ENCODE assay signal across 10 cellular contexts in the genomic region with DNA sequence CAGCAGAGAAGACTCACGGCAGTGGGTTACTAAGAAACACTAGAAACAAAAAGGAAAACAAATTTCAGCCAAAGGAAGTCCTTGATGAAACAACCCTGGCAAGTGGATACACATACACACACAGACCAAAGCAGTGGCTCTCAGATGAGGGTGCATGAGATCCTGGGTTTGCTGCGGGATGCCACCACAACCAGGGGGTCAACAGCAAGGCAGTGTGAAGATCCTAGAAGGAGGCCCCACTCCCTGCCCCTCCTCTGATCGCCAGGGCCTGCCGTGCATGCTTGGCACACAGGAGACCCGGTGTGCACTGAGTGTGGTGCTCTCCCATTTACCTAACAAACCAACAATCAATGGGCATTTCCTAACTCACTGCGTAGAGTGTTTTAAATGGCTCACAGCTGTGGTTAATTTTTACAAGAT.
DNase-seq lines count a peak whose midpoint lies in the region; ATAC-seq and TF ChIP-seq lines count a peak whose summit lies in the region.
"Had no signal": no experiment of that assay in that cellular context is flagged by ENCODE, and none has a peak within 500 bp of the region (broad histone marks: within the 10 kb centered on the region; RNA-seq: fewer than 3 reads in every experiment).

No MANE protein-coding gene starts in this region.

- H3K9me3 ChIP-seq in CD8-positive, alpha-beta memory T cell (ENCODE audit: low read length): no peaks in the 10 kb centered on the region
- no peaks in the 10 kb centered on the region for H3K9me3 ChIP-seq in psoas muscle
- H3K9me3 ChIP-seq: HAP-1 had no signal

- H3K4me3 ChIP-seq in CD8-positive, alpha-beta memory T cell (ENCODE audit: low read length): no peak overlapping the region
- H3K4me3 ChIP-seq in fibroblast of the aortic adventitia (ENCODE audit: low read depth, low read length) (no peak overlapping the region), psoas muscle (no peak overlapping the region)
- H3K4me3 ChIP-seq: HAP-1 had no signal

- no peaks in the 10 kb centered on the region for H3K36me3 ChIP-seq in CD8-positive, alpha-beta memory T cell (ENCODE audit: insufficient read depth, low read length)
- peaks cover 0 to 34% of the 10 kb centered on the region in 2 donors for H3K36me3 ChIP-seq in psoas muscle (ENCODE audit: insufficient read depth in 1 of 2, low read depth in 1 of 2)
- H3K36me3 ChIP-seq: HAP-1 had no signal

- TF ChIP-seq CTCF in fibroblast of the aortic adventitia (IDR thresholded peaks at IDR 0.05; ENCODE audit: insufficient read depth, low read length): no peak
- TF ChIP-seq CTCF in psoas muscle (IDR thresholded peaks at IDR 0.05): no peak

- WGBS in psoas muscle, 3 donors: 50 to 59% (median 55%) methylated on average over 6 of the region's 6 CpGs

- peaks cover 93% of the 10 kb centered on the region for H3K4me1 ChIP-seq in CD8-positive, alpha-beta memory T cell (ENCODE audit: insufficient read depth, low read length)
- H3K4me1 ChIP-seq in psoas muscle: peaks cover 67% of the 10 kb centered on the region
- H3K4me1 ChIP-seq: HAP-1 had no signal

- CTCF ChIA-PET in CD8-positive, alpha-beta memory T cell (lab: Charles Lee): interaction anchor here (0.5 to 2.2 kb wide), 2 partner anchors 48 to 89 kb away, joined by 3 to 6 read pairs; no protein-coding TSS in a partner anchor

- H3K4me1 Mint-ChIP-seq in CD8-positive, alpha-beta memory T cell: peaks cover 13 to 65% (median 14%) of the 10 kb centered on the region in 3 donors
- H3K4me1 Mint-ChIP-seq in activated T-helper 1 cell treated with anti-CD3 and anti-CD28 coated beads, Interleukin-12 subunit alpha, Interleukin-12 subunit beta, Interleukin-2, Interleukin-4 antibody, amounts not matched to agents 30 ng/mL and 10 ng/mL and 1 ng/mL, durations not matched to agents 14 hours and 24 hours and 36 hours (ENCODE audit: low read depth): peaks cover 44% of the 10 kb centered on the region

- intact Hi-C loops in activated T-helper 1 cell treated with anti-CD3 and anti-CD28 coated beads, Interleukin-12 subunit alpha, Interleukin-12 subunit beta, Interleukin-2, Interleukin-4 antibody, amounts not matched to agents 30 ng/mL and 10 ng/mL and 1 ng/mL, durations not matched to agents 14 hours and 24 hours and 36 hours (cut with micrococcal nuclease): no loop called here
- intact Hi-C loops in psoas muscle (cut with DNase I): no loop called here

- POLR2A ChIA-PET in CD8-positive, alpha-beta memory T cell (lab: Charles Lee): no interaction called here

- H3K27ac ChIP-seq in CD8-positive, alpha-beta memory T cell (ENCODE audit: low read depth, low read length): peak overlapping the region; percentile 48
- no peak overlapping the region for H3K27ac ChIP-seq in psoas muscle

- DNase-seq in CD8-positive, alpha-beta memory T cell: peak in 2 of 5 donors; percentile 46 to 49
- no peak for DNase-seq in activated T-helper 1 cell treated with anti-CD3 and anti-CD28 coated beads, Interleukin-12 subunit alpha, Interleukin-12 subunit beta, Interleukin-2, Interleukin-4 antibody, amounts not matched to agents 30 ng/mL and 10 ng/mL and 1 ng/mL, durations not matched to agents 14 hours and 24 hours and 36 hours (ENCODE audit: low spot score)
- peak; percentile 48 for DNase-seq in fibroblast of the aortic adventitia (ENCODE audit: low read depth)
- no peak for DNase-seq in psoas muscle
- DNase-seq: NCI-H1092 treated with DMSO at 0.1 percent for 48 hours had no signal

- H3K27ac Mint-ChIP-seq in CD8-positive, alpha-beta memory T cell: peak overlapping the region; percentile 84 to 99 (median 92)
- peak overlapping the region; percentile 69 for H3K27ac Mint-ChIP-seq in activated T-helper 1 cell treated with anti-CD3 and anti-CD28 coated beads, Interleukin-12 subunit alpha, Interleukin-12 subunit beta, Interleukin-2, Interleukin-4 antibody, amounts not matched to agents 30 ng/mL and 10 ng/mL and 1 ng/mL, durations not matched to agents 14 hours and 24 hours and 36 hours

- ATAC-seq in psoas muscle (peak in 3 of 4 donors; percentile 7 to 25 (median 14)), GM21737 (IDR thresholded peaks at IDR 0.05; ENCODE audit: unreplicated experiment) (no peak), GM19463 (IDR thresholded peaks at IDR 0.05; ENCODE audit: unreplicated experiment) (no peak), HG03354 (IDR thresholded peaks at IDR 0.05; ENCODE audit: poor library complexity, severe bottlenecking, unreplicated experiment) (no peak), GM18909 (IDR thresholded peaks at IDR 0.05; ENCODE audit: poor library complexity, unreplicated experiment) (no peak)

- H3K4me3 Mint-ChIP-seq in CD8-positive, alpha-beta memory T cell: peak overlapping the region; percentile 12 to 81 (median 40)
- H3K4me3 Mint-ChIP-seq in activated T-helper 1 cell treated with anti-CD3 and anti-CD28 coated beads, Interleukin-12 subunit alpha, Interleukin-12 subunit beta, Interleukin-2, Interleukin-4 antibody, amounts not matched to agents 30 ng/mL and 10 ng/mL and 1 ng/mL, durations not matched to agents 14 hours and 24 hours and 36 hours: no peak overlapping the region

- H3K27me3 Mint-ChIP-seq in CD8-positive, alpha-beta memory T cell: peaks cover 0 to 1% of the 10 kb centered on the region in 2 donors
- no peaks in the 10 kb centered on the region for H3K27me3 Mint-ChIP-seq in activated T-helper 1 cell treated with anti-CD3 and anti-CD28 coated beads, Interleukin-12 subunit alpha, Interleukin-12 subunit beta, Interleukin-2, Interleukin-4 antibody, amounts not matched to agents 30 ng/mL and 10 ng/mL and 1 ng/mL, durations not matched to agents 14 hours and 24 hours and 36 hours (ENCODE audit: insufficient read depth)

- no peaks in the 10 kb centered on the region for H3K27me3 ChIP-seq in CD8-positive, alpha-beta memory T cell (ENCODE audit: insufficient read depth, low read length, poor library complexity, severe bottlenecking)
- no peaks in the 10 kb centered on the region for H3K27me3 ChIP-seq in psoas muscle (ENCODE audit: insufficient read depth in 3 of 3, low read length in 2 of 3)

- no peaks in the 10 kb centered on the region for H3K9me3 Mint-ChIP-seq in CD8-positive, alpha-beta memory T cell
- no peaks in the 10 kb centered on the region for H3K9me3 Mint-ChIP-seq in activated T-helper 1 cell treated with anti-CD3 and anti-CD28 coated beads, Interleukin-12 subunit alpha, Interleukin-12 subunit beta, Interleukin-2, Interleukin-4 antibody, amounts not matched to agents 30 ng/mL and 10 ng/mL and 1 ng/mL, durations not matched to agents 14 hours and 24 hours and 36 hours

- peaks cover 0 to 58% (median 6%) of the 10 kb centered on the region in 3 donors for H3K36me3 Mint-ChIP-seq in CD8-positive, alpha-beta memory T cell
- H3K36me3 Mint-ChIP-seq in activated T-helper 1 cell treated with anti-CD3 and anti-CD28 coated beads, Interleukin-12 subunit alpha, Interleukin-12 subunit beta, Interleukin-2, Interleukin-4 antibody, amounts not matched to agents 30 ng/mL and 10 ng/mL and 1 ng/mL, durations not matched to agents 14 hours and 24 hours and 36 hours (ENCODE audit: low read depth): peaks cover 11% of the 10 kb centered on the region

Comparison
In these comparisons a context has a peak if more than half of its experiments do, and no peak if none do; other contexts are left out.
1. ATAC-seq: peak in psoas muscle (3 of 4); none in GM21737 (single experiment), GM19463 (single experiment), HG03354 (single experiment) and GM18909 (single experiment).